8 cellular contexts compared by ENCODE assay signal in genomic region chr2:168469281-168469988, GRCh38. TPM values are rescaled to one million over a fixed set of nuclear protein-coding genes. Genes with fewer than 3 reads are reported as not detected.
DNase-seq lines count a peak whose midpoint lies in the region; ATAC-seq and TF ChIP-seq lines count a peak whose summit lies in the region.

No MANE protein-coding gene starts in this region.

- H3K27ac ChIP-seq in cardiac muscle cell (peak overlapping the region; percentile 89), heart left ventricle (no peak overlapping the region), uterus (peak overlapping the region; percentile 79 to 81), gastrocnemius medialis (no peak overlapping the region)

- H3K36me3 ChIP-seq in cardiac muscle cell (no peaks in the 10 kb centered on the region), heart left ventricle (no peaks in the 10 kb centered on the region), uterus (no peaks in the 10 kb centered on the region), gastrocnemius medialis (no peaks in the 10 kb centered on the region)

- no peak for TF ChIP-seq POLR2A in heart left ventricle (IDR thresholded peaks at IDR 0.05)
- no peak for TF ChIP-seq POLR2A in uterus (IDR thresholded peaks at IDR 0.05)
- TF ChIP-seq POLR2A in gastrocnemius medialis (IDR thresholded peaks at IDR 0.05): no peak

- H3K4me3 ChIP-seq in cardiac muscle cell (no peak overlapping the region), heart left ventricle (no peak overlapping the region), uterus (no peak overlapping the region), gastrocnemius medialis (no peak overlapping the region)

- ATAC-seq in heart left ventricle (no peak), HG03064 (IDR thresholded peaks at IDR 0.05; ENCODE audit: low read depth, unreplicated experiment) (peak; percentile 64), gastrocnemius medialis (no peak)

- DNase-seq in cardiac muscle cell (ENCODE audit: low read depth in 1 of 2, low spot score in 1 of 2): no peak
- DNase-seq in heart left ventricle: no peak
- DNase-seq in OCI-M1 (lab: John Stamatoyannopoulos, UW): peak; percentile 81
- no peak for DNase-seq in uterus
- no peak for DNase-seq in hypothalamus (lab: John Stamatoyannopoulos, UW)
- DNase-seq in gastrocnemius medialis: no peak
- DNase-seq in NCI-H2171 treated with DMSO at 0.1 percent for 48 hours (lab: John Stamatoyannopoulos, UW): no peak

- H3K27me3 ChIP-seq in cardiac muscle cell (no peaks in the 10 kb centered on the region), heart left ventricle (no peaks in the 10 kb centered on the region), uterus (no peaks in the 10 kb centered on the region), gastrocnemius medialis (no peaks in the 10 kb centered on the region)

- 82 to 88% (median 87%) methylated on average over 3 of the region's 3 CpGs for WGBS in heart left ventricle, 4 donors

- in situ Hi-C loops in gastrocnemius medialis (cut with MboI; ENCODE audit: low sequenced_read_pairs in 4 of 4): no loop called here

- no peaks in the 10 kb centered on the region for H3K9me3 ChIP-seq in cardiac muscle cell (ENCODE audit: low read depth)
- no peaks in the 10 kb centered on the region for H3K9me3 ChIP-seq in heart left ventricle
- H3K9me3 ChIP-seq in uterus: no peaks in the 10 kb centered on the region
- no peaks in the 10 kb centered on the region for H3K9me3 ChIP-seq in gastrocnemius medialis

- TF ChIP-seq CTCF in cardiac muscle cell (IDR thresholded peaks at IDR 0.05; ENCODE audit: low read depth, low read length) (no peak), heart left ventricle (IDR thresholded peaks at IDR 0.05) (no peak), uterus (IDR thresholded peaks at IDR 0.05) (no peak), gastrocnemius medialis (IDR thresholded peaks at IDR 0.05 in 4 of 5, conservative IDR thresholded peaks at IDR 0.05 in 1 of 5) (no peak)

- intact Hi-C loops in heart left ventricle (cut with DNase I) (loop anchor here in 2 of 10 donors (5.0 to 10.0 kb wide), 2 partner anchors 48 to 55 kb away; no protein-coding TSS in a partner anchor), uterus (cut with DNase I; ENCODE audit: low total_unique reads) (no loop called here), gastrocnemius medialis (cut with DNase I; ENCODE audit: low total_unique reads) (no loop called here)

- H3K4me1 ChIP-seq in cardiac muscle cell (ENCODE audit: low read depth) (peaks cover 48% of the 10 kb centered on the region), heart left ventricle (peaks cover 0 to 64% (median 27%) of the 10 kb centered on the region in 12 donors), uterus (no peaks in the 10 kb centered on the region), gastrocnemius medialis (peaks cover 20 to 25% of the 10 kb centered on the region in 2 donors)

RNA-seq across cellular contexts. Expression of gene CERS6, which starts 13.4 kb away (rescaled TPM):
- 23.4 and 26.6 TPM in 2 replicates for total RNA-seq in cardiac muscle cell
- polyA plus RNA-seq in cardiac muscle cell: 17.1 and 19.2 TPM in 2 replicates
- total RNA-seq in heart left ventricle: 10 to 100 TPM; 48.1 to 78.0 (median 67.1) TPM
- polyA plus RNA-seq in heart left ventricle: 10 to 100 TPM; 22.1 to 49.3 TPM
- 10 to 100 TPM; 20.0 to 47.2 (median 26.6) TPM for total RNA-seq in uterus
- 10 to 100 TPM; 11.9 to 18.0 (median 14.7) TPM for total RNA-seq in gastrocnemius medialis

Comparison
In these comparisons a context has a peak if more than half of its experiments do, and no peak if none do; other contexts are left out.
1. H3K27ac ChIP-seq: peak in cardiac muscle cell (single experiment) and uterus (2 of 2); none in heart left ventricle (0 of 12) and gastrocnemius medialis (0 of 4).